Comparison of ENCODE assay signal across 13 cellular contexts in the genomic region with DNA sequence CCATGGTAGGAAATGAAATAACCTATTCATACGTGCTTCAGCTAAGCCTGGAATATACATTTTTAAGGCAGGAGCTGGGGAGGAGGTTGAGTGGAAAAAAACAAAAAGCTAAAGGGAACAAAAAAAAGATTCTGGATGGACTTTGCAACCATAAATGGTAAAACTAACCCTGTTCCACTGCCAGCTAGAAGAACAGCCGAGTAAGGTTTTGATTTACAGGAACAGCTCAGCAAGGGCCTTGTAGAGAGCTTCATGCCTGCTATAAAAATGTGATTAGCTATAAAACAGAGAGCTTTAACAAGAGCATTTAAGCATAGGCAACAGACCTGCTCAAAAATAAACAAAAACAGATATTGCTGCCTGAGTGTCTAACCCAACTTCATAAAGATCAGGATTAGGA.
DNase-seq lines count a peak whose midpoint lies in the region; ATAC-seq and TF ChIP-seq lines count a peak whose summit lies in the region.
"Had no signal": no experiment of that assay in that cellular context is flagged by ENCODE, and none has a peak within 500 bp of the region (broad histone marks: within the 10 kb centered on the region; RNA-seq: fewer than 3 reads in every experiment).

No MANE protein-coding gene starts in this region.

- TF ChIP-seq POLR2A in ovary (IDR thresholded peaks at IDR 0.05) (no peak), erythroblast (IDR thresholded peaks at IDR 0.05; ENCODE audit: low read length) (no peak)

- DNase-seq in AG08395 (ENCODE audit: low spot score): peak; percentile 37
- DNase-seq in ascending aorta (ENCODE audit: low spot score in 2 of 2): no peak
- DNase-seq in heart right ventricle: no peak
- DNase-seq in ovary: no peak
- no peak for DNase-seq in erythroblast (lab: John Stamatoyannopoulos, UW)
- no peak for DNase-seq in SJCRH30
- DNase-seq: activated CD4-positive, alpha-beta T cell treated with anti-CD3 and anti-CD28 coated beads for 1 hour; activated T-cell treated with anti-CD3 and anti-CD28 coated beads, Interleukin-2, amount 50 U/mL, for 1 hour; Calu3; effector memory CD8-positive, alpha-beta T cell; SW 1271 had no signal

- H3K36me3 ChIP-seq in ascending aorta (no peaks in the 10 kb centered on the region), heart right ventricle (no peaks in the 10 kb centered on the region), ovary (no peaks in the 10 kb centered on the region), SJCRH30 (no peaks in the 10 kb centered on the region)

- H3K27me3 ChIP-seq in ascending aorta (no peaks in the 10 kb centered on the region), heart right ventricle (no peaks in the 10 kb centered on the region), ovary (no peaks in the 10 kb centered on the region), SJCRH30 (no peaks in the 10 kb centered on the region)

- H3K4me3 ChIP-seq in ascending aorta: peak overlapping the region in 1 of 2 donors; percentile 3
- H3K4me3 ChIP-seq in heart right ventricle: no peak overlapping the region
- no peak overlapping the region for H3K4me3 ChIP-seq in ovary
- H3K4me3 ChIP-seq in SJCRH30: no peak overlapping the region

- TF ChIP-seq CTCF in ascending aorta (IDR thresholded peaks at IDR 0.05) (no peak), heart right ventricle (IDR thresholded peaks at IDR 0.05) (no peak), ovary (IDR thresholded peaks at IDR 0.05) (no peak)

- WGBS in heart right ventricle, 2 donors: 28 to 34% methylated on average over 2 of the region's 2 CpGs
- WGBS in ovary, 3 donors: 2 to 9% (median 7%) methylated on average over 2 of the region's 2 CpGs

- ATAC-seq in heart right ventricle (peak in 3 of 8 donors; percentile 32 to 48 (median 33)), HG03159 (IDR thresholded peaks at IDR 0.05; ENCODE audit: unreplicated experiment) (no peak), GM21381 (IDR thresholded peaks at IDR 0.05; ENCODE audit: unreplicated experiment) (no peak)
- ATAC-seq: effector memory CD8-positive, alpha-beta T cell had no signal

- TF ChIP-seq EP300 in ovary (IDR thresholded peaks at IDR 0.05): no peak

- H3K4me1 ChIP-seq in ascending aorta: peaks cover 5 to 41% of the 10 kb centered on the region in 2 donors
- H3K4me1 ChIP-seq in heart right ventricle: peaks cover 4 to 72% (median 37%) of the 10 kb centered on the region in 9 donors
- peaks cover 18% of the 10 kb centered on the region for H3K4me1 ChIP-seq in ovary (ENCODE audit: insufficient read depth)
- no peaks in the 10 kb centered on the region for H3K4me1 ChIP-seq in SJCRH30

- intact Hi-C loops in ascending aorta (cut with DNase I): loop anchor here (5.0 kb wide), 1 partner anchor 192 kb away; the partner anchor contains the start of gene FBXL7
- intact Hi-C loops in heart right ventricle (cut with DNase I): no loop called here
- intact Hi-C loops in ovary (cut with DNase I): no loop called here

- H3K27ac ChIP-seq in ascending aorta (peak overlapping the region; percentile 55 to 83), heart right ventricle (peak overlapping the region in 7 of 10 donors; percentile 2 to 43 (median 27)), ovary (peak overlapping the region; percentile 18 to 71), SJCRH30 (no peak overlapping the region)

- H3K9me3 ChIP-seq in ascending aorta (no peaks in the 10 kb centered on the region), heart right ventricle (no peaks in the 10 kb centered on the region), ovary (no peaks in the 10 kb centered on the region), SJCRH30 (replicated peaks) (no peaks in the 10 kb centered on the region)
